In genomic region chr21:42112223-42112622, GRCh38 we compare ENCODE assay signal across 26 cellular contexts. TPM values are rescaled to one million over a fixed set of nuclear protein-coding genes. Genes with fewer than 3 reads are reported as not detected.
DNase-seq lines count a peak whose midpoint lies in the region; ATAC-seq, FAIRE-seq and TF ChIP-seq lines count a peak whose summit lies in the region.
"Had no signal": no experiment of that assay in that cellular context is flagged by ENCODE, and none has a peak within 500 bp of the region (broad histone marks: within the 10 kb centered on the region; RNA-seq: fewer than 3 reads in every experiment).

No MANE protein-coding gene starts in this region.

- no peaks in the 10 kb centered on the region for H3K9me2 ChIP-seq in MM.1S (replicated peaks; ENCODE audit: insufficient read depth, low read length)

- peaks cover 18 to 92% (median 79%) of the 10 kb centered on the region in 10 experiments for H3K4me1 ChIP-seq in BLaER1 treated with 17β-estradiol and CSF1 and Interleukin-3, amounts not matched to agents 10 nM and 100 nM
- peaks cover 21% of the 10 kb centered on the region for H3K4me1 ChIP-seq in MM.1S (ENCODE audit: low read length)
- H3K4me1 ChIP-seq in K562 (replicated peaks in 1 of 2; ENCODE audit: control insufficient read depth in 2 of 2, insufficient read depth in 2 of 2, low read length in 2 of 2): peaks cover 0 to 14% of the 10 kb centered on the region in 2 experiments; a peak in 2 of 5 replicates
- no peaks in the 10 kb centered on the region for H3K4me1 ChIP-seq in mesendoderm (ENCODE audit: control insufficient read depth, low read depth, low read length)

- no peak overlapping the region for H3K4me3 ChIP-seq in BLaER1 treated with 17β-estradiol and CSF1 and Interleukin-3, amounts not matched to agents 10 nM and 100 nM
- H3K4me3 ChIP-seq in MM.1S (ENCODE audit: low read length) (no peak overlapping the region), K562 (no peak overlapping the region), mesendoderm (ENCODE audit: low read length) (no peak overlapping the region)
- H3K4me3 ChIP-seq: PC-9 had no signal

- TF ChIP-seq POLR2A in K562 (conservative IDR thresholded peaks at IDR 0.05): no peak

- H3K18ac ChIP-seq in mesendoderm (ENCODE audit: low read length): no peak overlapping the region

- FAIRE-seq in K562 (lab: Jason Lieb, UNC): no peak
- FAIRE-seq: D721Med, G401.6, GM12891, H54 had no signal

- H4K5ac ChIP-seq in mesendoderm (ENCODE audit: low read length): no peak overlapping the region

- H4K20me1 ChIP-seq in BLaER1 treated with 17β-estradiol and CSF1 and Interleukin-3, amounts not matched to agents 10 nM and 100 nM: peaks cover 0 to 7% (median 0%) of the 10 kb centered on the region in 11 experiments; a peak in 3 of 22 replicates
- H4K20me1 ChIP-seq in MM.1S (ENCODE audit: insufficient read depth, low read length) (no peaks in the 10 kb centered on the region), K562 (replicated peaks; ENCODE audit: control insufficient read depth, insufficient read depth, low read length) (peaks cover 33% of the 10 kb centered on the region)

- H2BK15ac ChIP-seq in mesendoderm (replicated peaks; ENCODE audit: low read depth): no peak overlapping the region

- H2BK5ac ChIP-seq in mesendoderm (ENCODE audit: low read length): no peak overlapping the region

- no peak for TF ChIP-seq EP300 in K562 (IDR thresholded peaks at IDR 0.05; ENCODE audit: low read length)

- CTCF ChIA-PET in K562 (lab: Yijun Ruan, JAX; ENCODE audit: low intra/inter-chr PET ratio): no interaction called here

- no TSS peak for BruUV-seq in K562 (replicated peaks; lab: Mats Ljungman, UMichigan)

- H3K4ac ChIP-seq in mesendoderm (ENCODE audit: low read depth, low read length): no peak overlapping the region

- H3K23ac ChIP-seq in mesendoderm (ENCODE audit: low read length): no peak overlapping the region

- H3K27ac ChIP-seq in BLaER1 treated with 17β-estradiol and CSF1 and Interleukin-3, amounts not matched to agents 10 nM and 100 nM: no peak overlapping the region
- H3K27ac ChIP-seq in MM.1S (ENCODE audit: low read length): no peak overlapping the region
- H3K27ac ChIP-seq in K562 (ENCODE audit: extremely low read depth, low read depth, low read length): no peak overlapping the region
- no peak overlapping the region for H3K27ac ChIP-seq in mesendoderm (ENCODE audit: low read depth, low read length)
- H3K27ac ChIP-seq: PC-9, RWPE1 had no signal

- no peak overlapping the region for H3K56ac ChIP-seq in mesendoderm (ENCODE audit: low read length)

- peaks cover 24% of the 10 kb centered on the region for H3F3A ChIP-seq in MM.1S (ENCODE audit: insufficient read depth, low read length)

- no peak for TF ChIP-seq RAD21 in K562 (CRISPR knock-in tag; conservative IDR thresholded peaks at IDR 0.05 in 1 of 2, IDR thresholded peaks at IDR 0.05 in 1 of 2)

- no peak overlapping the region for H3K9ac ChIP-seq in BLaER1 treated with 17β-estradiol and CSF1 and Interleukin-3, amounts not matched to agents 10 nM and 100 nM
- H3K9ac ChIP-seq in MM.1S (ENCODE audit: low read length) (no peak overlapping the region), K562 (ENCODE audit: insufficient read depth in 1 of 2, low read depth in 2 of 2, low read length in 2 of 2) (no peak overlapping the region), mesendoderm (ENCODE audit: low read length) (no peak overlapping the region)

- H3K79me2 ChIP-seq in MM.1S (ENCODE audit: low read length) (no peaks in the 10 kb centered on the region), K562 (ENCODE audit: control insufficient read depth, insufficient read depth, low read length) (no peaks in the 10 kb centered on the region), mesendoderm (ENCODE audit: control insufficient read depth, insufficient read depth, low read length) (no peaks in the 10 kb centered on the region)

- no peak overlapping the region for H2AFZ ChIP-seq in MM.1S (ENCODE audit: low read length)
- no peak overlapping the region for H2AFZ ChIP-seq in K562 (ENCODE audit: low read depth, low read length)
- H2AFZ ChIP-seq: PC-9 had no signal

- in situ Hi-C loops in K562 (cut with MboI): loop anchor here (10.0 kb wide), 2 partner anchors 287 to 497 kb away; no protein-coding TSS in a partner anchor

- H3K4me2 ChIP-seq in BLaER1 treated with 17β-estradiol and CSF1 and Interleukin-3, amounts not matched to agents 10 nM and 100 nM: peak overlapping the region in 8 of 11 experiments; percentile 4 to 91 (median 85); a peak in 16 of 22 replicates
- no peak overlapping the region for H3K4me2 ChIP-seq in MM.1S (ENCODE audit: low read depth, low read length)
- no peak overlapping the region for H3K4me2 ChIP-seq in K562 (ENCODE audit: insufficient read depth, low read length)
- H3K4me2 ChIP-seq in mesendoderm (ENCODE audit: low read length): no peak overlapping the region
- H3K4me2 ChIP-seq: PC-9 had no signal

- H3K9me1 ChIP-seq in K562 (ENCODE audit: control insufficient read depth, insufficient read depth, low read length): peaks cover 4% of the 10 kb centered on the region

- no peak overlapping the region for H2AK5ac ChIP-seq in mesendoderm (ENCODE audit: low read length)

- DNase-seq in MM.1S: peak; percentile 39
- DNase-seq in K562 (ENCODE audit: extremely low read depth in 1 of 4, low spot score in 3 of 4): no peak
- DNase-seq in left kidney (ENCODE audit: low read depth, low spot score): peak; percentile 39
- DNase-seq in mesendoderm: no peak
- DNase-seq in MV-4-11 (lab: John Stamatoyannopoulos, UW): no peak
- DNase-seq: CD4-positive, alpha-beta T cell; NCI-H1048; NCI-H1417; NCI-H2081 treated with DMSO at 0.1 percent for 48 hours; NCI-H2171 treated with DMSO at 0.1 percent for 48 hours; NCI-H524 treated with DMSO at 0.1 percent for 48 hours; NCI-H82; NK-92 treated with Interleukin-12 subunit alpha and Interleukin-12 subunit beta, amount 100 ng/mL, for 24 hours; PC-9; SHP77; SW 1271 had no signal

- H3K27me3 ChIP-seq in BLaER1 treated with 17β-estradiol and CSF1 and Interleukin-3, amounts not matched to agents 10 nM and 100 nM: peaks cover 0 to 7% (median 0%) of the 10 kb centered on the region in 11 experiments; a peak in 2 of 22 replicates
- H3K27me3 ChIP-seq in MM.1S (replicated peaks; ENCODE audit: insufficient read depth, low read length): no peaks in the 10 kb centered on the region
- H3K27me3 ChIP-seq in K562 (ENCODE audit: control insufficient read depth in 2 of 2, insufficient read depth in 2 of 2, low read length in 2 of 2): peaks cover 47 to 76% of the 10 kb centered on the region in 2 experiments
- H3K27me3 ChIP-seq in mesendoderm (ENCODE audit: insufficient read depth, low read length, poor library complexity): no peaks in the 10 kb centered on the region

- POLR2A ChIA-PET in K562 (lab: Yijun Ruan, JAX): no interaction called here

- 0% methylated on average over 1 of the region's 1 CpG for WGBS in K562 (ENCODE audit: insufficient coverage, low coverage, missing lambda C conversion rate)
- no CpG with 5 or more reads among the region's 1 CpG for WGBS in mesendoderm (ENCODE audit: extremely low coverage, insufficient coverage, low lambda C conversion rate)

- no peak overlapping the region for H4K8ac ChIP-seq in mesendoderm (ENCODE audit: low read depth, low read length)

- no peak for ATAC-seq in K562
- ATAC-seq in GM18907 (IDR thresholded peaks at IDR 0.05; ENCODE audit: unreplicated experiment): no peak
- no peak for ATAC-seq in GM21390 (IDR thresholded peaks at IDR 0.05; ENCODE audit: unreplicated experiment)

- no peaks in the 10 kb centered on the region for H3K9me3 ChIP-seq in BLaER1 treated with 17β-estradiol and CSF1 and Interleukin-3, amounts not matched to agents 10 nM and 100 nM (replicated peaks in 1 of 11)
- H3K9me3 ChIP-seq in MM.1S (replicated peaks; ENCODE audit: insufficient read depth, low read length): no peaks in the 10 kb centered on the region
- H3K9me3 ChIP-seq in K562 (replicated peaks; ENCODE audit: control insufficient read depth, insufficient read depth, low read depth, low read length): no peaks in the 10 kb centered on the region

- no peaks in the 10 kb centered on the region for H3K36me3 ChIP-seq in BLaER1 treated with 17β-estradiol and CSF1 and Interleukin-3, amounts not matched to agents 10 nM and 100 nM
- H3K36me3 ChIP-seq in MM.1S (replicated peaks; ENCODE audit: insufficient read depth, low read length) (no peaks in the 10 kb centered on the region), K562 (ENCODE audit: control insufficient read depth, insufficient read depth, low read length) (no peaks in the 10 kb centered on the region), mesendoderm (ENCODE audit: control insufficient read depth, insufficient read depth, low read length) (no peaks in the 10 kb centered on the region)

- intact Hi-C loops in K562 (cut with micrococcal nuclease): no loop called here

- no peaks in the 10 kb centered on the region for H3K79me1 ChIP-seq in mesendoderm (ENCODE audit: low read length)

- H2BK120ac ChIP-seq in mesendoderm (ENCODE audit: low read depth, low read length): no peak overlapping the region

- no peak for TF ChIP-seq CTCF in MM.1S (IDR thresholded peaks at IDR 0.05; ENCODE audit: low read length)
- no peak for TF ChIP-seq CTCF in K562 (IDR thresholded peaks at IDR 0.05 in 2 of 3, conservative IDR thresholded peaks at IDR 0.05 in 1 of 3; ENCODE audit: insufficient read depth in 2 of 3, low read depth in 1 of 3, low read length in 3 of 3)

TF ChIP-seq in K562, 482 proteins besides CTCF, POLR2A, EP300 and RAD21:
- no peak for TF ChIP-seq HDAC2 (IDR thresholded peaks at IDR 0.05)
- peak; percentile 31 for TF ChIP-seq DACH1 (IDR thresholded peaks at IDR 0.05; ENCODE audit: partially characterized antibody)

RNA-seq across cellular contexts. Expression of gene UMODL1, which starts 41.1 kb away (rescaled TPM):
- total RNA-seq in K562 (2011; cell fraction: chromatin; rRNA removed; ENCODE audit: low replicate concordance): not detected in 2 replicates
- total RNA-seq in K562 (2011; cell fraction: nucleolus; rRNA removed): not detected in 2 replicates
- not detected in 2 replicates for total RNA-seq in K562 (2011; cell fraction: nucleoplasm; rRNA removed)
- total RNA-seq in K562 (2014; rRNA removed) (not detected in 2 replicates), K562 (2014; rRNA removed; fragmentation: Illumina TruSeq; extraction: Trizol) (not detected in 2 replicates), K562 (2015; rRNA removed; fragmentation: Illumina TruSeq; extraction: Trizol) (not detected in 2 replicates), K562 (2021) (not detected in 2 replicates)
- polyA plus RNA-seq in K562 (2011; rRNA removed) (not detected in 2 replicates), K562 (2014; fragmentation: Illumina TruSeq; extraction: Trizol) (not detected in 2 replicates), K562 (2014; fragmentation: Nextera tagmentation; extraction: Ambion mirVana) (not detected), K562 (2014; rRNA removed) (not detected in 2 replicates)
- not detected in 2 replicates for polyA plus RNA-seq in K562 (2011; cell fraction: cytosol; rRNA removed)
- polyA plus RNA-seq in K562 (2011; cell fraction: nucleus; rRNA removed): not detected in 2 replicates
- not detected in 2 replicates for polyA plus RNA-seq in K562 (2012)
- polyA minus RNA-seq in K562 (2011; rRNA and poly(A)+ RNA removed): not detected in 2 replicates
- polyA minus RNA-seq in K562 (2011; cell fraction: cytosol; rRNA and poly(A)+ RNA removed): not detected in 2 replicates
- polyA minus RNA-seq in K562 (2011; cell fraction: nucleus; rRNA and poly(A)+ RNA removed): not detected in 2 replicates
- polyA plus RNA-seq in mesendoderm (2013, experiment 1 of 2): 0.07 TPM
- 0.07 TPM for polyA plus RNA-seq in mesendoderm (2013, experiment 2 of 2)
- total RNA-seq: A172, MCF 10A, PC-9 had no signal

Comparison
In these comparisons a context has a peak if more than half of its experiments do, and no peak if none do; other contexts are left out.
1. H3K4me2 ChIP-seq: peak in BLaER1 treated with 17β-estradiol and CSF1 and Interleukin-3, amounts not matched to agents 10 nM and 100 nM (8 of 11); none in MM.1S (single experiment), K562 (single experiment) and mesendoderm (single experiment).
2. DNase-seq: peak in MM.1S (single experiment) and left kidney (single experiment); none in K562 (0 of 4), mesendoderm (single experiment) and MV-4-11 (single experiment).